In the genomic region with DNA sequence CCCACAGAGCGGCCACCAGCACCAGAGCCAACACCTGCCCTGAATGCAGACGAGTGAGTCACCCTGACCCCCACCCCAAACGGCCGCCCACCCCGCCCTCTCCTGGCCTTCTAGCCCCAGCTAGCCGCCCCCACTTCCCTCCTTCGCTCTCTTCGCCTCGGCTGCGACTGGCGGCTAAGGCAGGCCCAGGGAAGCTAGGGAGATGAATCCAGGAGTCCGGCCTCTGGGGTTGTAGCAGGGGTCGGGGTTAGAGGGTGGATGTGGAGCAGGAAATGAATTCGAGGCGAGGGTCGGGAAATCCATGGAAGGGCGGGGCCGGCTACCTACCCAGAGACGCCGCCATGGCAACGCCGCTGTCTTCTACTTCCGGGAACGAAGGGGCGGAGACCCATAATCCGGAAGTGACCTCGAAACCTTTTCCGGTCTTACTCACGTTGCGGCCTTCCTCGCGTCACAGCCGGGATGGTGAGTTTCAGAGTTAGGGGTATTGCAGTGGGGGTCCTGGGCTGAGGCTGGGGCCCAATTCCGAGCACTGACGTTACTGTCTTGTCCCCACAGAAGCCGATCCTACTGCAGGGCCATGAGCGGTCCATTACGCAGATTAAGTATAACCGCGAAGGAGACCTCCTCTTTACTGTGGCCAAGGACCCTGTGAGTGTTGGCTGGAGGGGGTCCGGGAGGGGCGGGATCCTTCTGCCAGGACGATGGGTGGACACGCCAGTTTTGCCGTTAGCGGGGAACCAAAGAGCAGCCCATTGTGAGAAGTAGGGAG, we compare ENCODE assay signal across 8 cellular contexts. TPM values are rescaled to one million over a fixed set of nuclear protein-coding genes. Genes with fewer than 3 reads are reported as not detected.
DNase-seq lines count a peak whose midpoint lies in the region; ATAC-seq and TF ChIP-seq lines count a peak whose summit lies in the region.

A gene (plus strand): TSS at position 428 of the 772 bp plus-strand sequence. CDS start 35 bp downstream, at position 463.
A gene (minus strand): TSS at position 374 of the 772 bp plus-strand sequence. CDS start 31 bp downstream, at position 343.

- H3K9ac ChIP-seq in iPS-18a (ENCODE audit: low read length) (peak within 1 kb of the TSS; percentile 86), skeletal muscle satellite cell (ENCODE audit: low read depth, low read length) (peak within 1 kb of the TSS; percentile 99)

- no peaks in the 10 kb centered on the region for H3K27me3 ChIP-seq in iPS-18a (ENCODE audit: control insufficient read depth, insufficient read depth, low read length)
- no peaks in the 10 kb centered on the region for H3K27me3 ChIP-seq in skeletal muscle satellite cell (ENCODE audit: control insufficient read depth, insufficient read depth, low read length)

- H3K4me3 ChIP-seq in iPS-18a (ENCODE audit: low read length) (peak within 1 kb of the TSS; percentile 88), skeletal muscle satellite cell (ENCODE audit: low read length) (peak within 1 kb of the TSS; percentile 88)

- DNase-seq in NCI-H2171 treated with DMSO at 0.1 percent for 48 hours (lab: John Stamatoyannopoulos, UW): peak; percentile 87
- peak; percentile 72 to 86 for DNase-seq in T47D (ENCODE audit: low read depth in 1 of 2, low spot score in 1 of 2)

- H3K27ac ChIP-seq in 22Rv1: peak within 1 kb of the TSS; percentile 58
- peak within 1 kb of the TSS; percentile 77 for H3K27ac ChIP-seq in VCaP
- peak within 1 kb of the TSS; percentile 61 for H3K27ac ChIP-seq in iPS-18a (ENCODE audit: low read length)

- peak within 1 kb of the TSS; percentile 96 for H3K4me2 ChIP-seq in skeletal muscle satellite cell (ENCODE audit: low read length)

- in situ Hi-C loops in T47D (cut with HindIII; ENCODE audit: low pct_unique_long_range_greater_than_20kb, low sequenced_read_pairs): no loop called here

- no peaks in the 10 kb centered on the region for H3K9me3 ChIP-seq in iPS-18a (ENCODE audit: control insufficient read depth, low read depth, low read length)
- H3K9me3 ChIP-seq in skeletal muscle satellite cell (replicated peaks; ENCODE audit: low read length): no peaks in the 10 kb centered on the region

- H3K36me3 ChIP-seq in iPS-18a (ENCODE audit: control insufficient read depth, low read depth, low read length) (peaks cover 16% of the 10 kb centered on the region), skeletal muscle satellite cell (ENCODE audit: insufficient read depth, low read length) (peaks cover 25% of the 10 kb centered on the region)

- no peaks in the 10 kb centered on the region for H3K4me1 ChIP-seq in iPS-18a (ENCODE audit: control insufficient read depth, low read depth, low read length)
- H3K4me1 ChIP-seq in skeletal muscle satellite cell (ENCODE audit: control insufficient read depth, insufficient read depth, low read length): peaks cover 27% of the 10 kb centered on the region

- peak; percentile 74 for TF ChIP-seq POLR2A in GM18526 (IDR thresholded peaks at IDR 0.05; ENCODE audit: extremely low read depth, insufficient read length)

- no peak for TF ChIP-seq CTCF in 22Rv1 (IDR thresholded peaks at IDR 0.05)
- no peak for TF ChIP-seq CTCF in VCaP (conservative IDR thresholded peaks at IDR 0.05)

- peak; percentile 91 for ATAC-seq in HG03095 (IDR thresholded peaks at IDR 0.05; ENCODE audit: unreplicated experiment)

RNA-seq across cellular contexts. Expression of the first gene that starts in this region (rescaled TPM):
- total RNA-seq in skeletal muscle satellite cell (2012; rRNA removed): 348 and 369 TPM in 2 replicates

RNA-seq across cellular contexts. Expression of the second gene that starts in this region (rescaled TPM):
- total RNA-seq in skeletal muscle satellite cell (2012; rRNA removed): 12.7 and 18.1 TPM in 2 replicates

Comparison
In these comparisons a context has a peak if more than half of its experiments do, and no peak if none do; other contexts are left out.
1. Peak in every context shown above with its lines: DNase-seq, ATAC-seq, H3K4me3 ChIP-seq and H3K27ac ChIP-seq.